In genomic region chr6:38153076-38153475, GRCh38 we compare ENCODE assay signal across 1 cellular context.
TF ChIP-seq lines count a peak whose summit lies in the region.

No MANE protein-coding gene starts in this region.

TF ChIP-seq in HEK293, 187 proteins besides CTCF, POLR2A, EP300 and RAD21 (continued from another document):
- TF ChIP-seq, protein P1, sequence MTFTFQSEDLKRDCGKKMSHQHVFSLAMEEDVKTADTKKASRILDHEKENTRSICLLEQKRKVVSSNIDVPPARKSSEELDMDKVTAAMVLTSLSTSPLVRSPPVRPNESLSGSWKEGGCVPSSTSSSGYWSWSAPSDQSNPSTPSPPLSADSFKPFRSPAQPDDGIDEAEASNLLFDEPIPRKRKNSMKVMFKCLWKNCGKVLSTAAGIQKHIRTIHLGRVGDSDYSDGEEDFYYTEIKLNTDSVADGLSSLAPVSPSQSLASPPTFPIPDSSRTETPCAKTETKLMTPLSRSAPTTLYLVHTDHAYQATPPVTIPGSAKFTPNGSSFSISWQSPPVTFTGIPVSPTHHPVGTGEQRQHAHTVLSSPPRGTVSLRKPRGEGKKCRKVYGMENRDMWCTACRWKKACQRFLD (tag by site-specific recombination; IDR thresholded peaks at IDR 0.05): no peak
- TF ChIP-seq, protein P2, sequence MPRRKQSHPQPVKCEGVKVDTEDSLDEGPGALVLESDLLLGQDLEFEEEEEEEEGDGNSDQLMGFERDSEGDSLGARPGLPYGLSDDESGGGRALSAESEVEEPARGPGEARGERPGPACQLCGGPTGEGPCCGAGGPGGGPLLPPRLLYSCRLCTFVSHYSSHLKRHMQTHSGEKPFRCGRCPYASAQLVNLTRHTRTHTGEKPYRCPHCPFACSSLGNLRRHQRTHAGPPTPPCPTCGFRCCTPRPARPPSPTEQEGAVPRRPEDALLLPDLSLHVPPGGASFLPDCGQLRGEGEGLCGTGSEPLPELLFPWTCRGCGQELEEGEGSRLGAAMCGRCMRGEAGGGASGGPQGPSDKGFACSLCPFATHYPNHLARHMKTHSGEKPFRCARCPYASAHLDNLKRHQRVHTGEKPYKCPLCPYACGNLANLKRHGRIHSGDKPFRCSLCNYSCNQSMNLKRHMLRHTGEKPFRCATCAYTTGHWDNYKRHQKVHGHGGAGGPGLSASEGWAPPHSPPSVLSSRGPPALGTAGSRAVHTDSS (tag by site-specific recombination; IDR thresholded peaks at IDR 0.05): no peak
- TF ChIP-seq YY1 (tag by site-specific recombination; IDR thresholded peaks at IDR 0.05) (no peak), IKZF3 (tag by site-specific recombination; IDR thresholded peaks at IDR 0.05) (no peak), ZIC2 (tag by site-specific recombination; IDR thresholded peaks at IDR 0.05) (no peak), ZNF843 (tag by site-specific recombination; IDR thresholded peaks at IDR 0.05) (no peak), EGR2 (tag by site-specific recombination; IDR thresholded peaks at IDR 0.05; ENCODE audit: low read depth) (peak; percentile 50; the same call in 1 of the 2 replicates), ZNF785 (tag by site-specific recombination; IDR thresholded peaks at IDR 0.05) (no peak), ZFHX2 (tag by site-specific recombination; conservative IDR thresholded peaks at IDR 0.05) (peak; percentile 66), ZNF274 (IDR thresholded peaks at IDR 0.05; ENCODE audit: low read length) (no peak), ZNF274 (tag by site-specific recombination; IDR thresholded peaks at IDR 0.05; ENCODE audit: borderline replicate concordance) (no peak), ZNF701 (tag by site-specific recombination; IDR thresholded peaks at IDR 0.05) (no peak), ZNF548 (tag by site-specific recombination; IDR thresholded peaks at IDR 0.05) (no peak)
- TF ChIP-seq, protein P3, sequence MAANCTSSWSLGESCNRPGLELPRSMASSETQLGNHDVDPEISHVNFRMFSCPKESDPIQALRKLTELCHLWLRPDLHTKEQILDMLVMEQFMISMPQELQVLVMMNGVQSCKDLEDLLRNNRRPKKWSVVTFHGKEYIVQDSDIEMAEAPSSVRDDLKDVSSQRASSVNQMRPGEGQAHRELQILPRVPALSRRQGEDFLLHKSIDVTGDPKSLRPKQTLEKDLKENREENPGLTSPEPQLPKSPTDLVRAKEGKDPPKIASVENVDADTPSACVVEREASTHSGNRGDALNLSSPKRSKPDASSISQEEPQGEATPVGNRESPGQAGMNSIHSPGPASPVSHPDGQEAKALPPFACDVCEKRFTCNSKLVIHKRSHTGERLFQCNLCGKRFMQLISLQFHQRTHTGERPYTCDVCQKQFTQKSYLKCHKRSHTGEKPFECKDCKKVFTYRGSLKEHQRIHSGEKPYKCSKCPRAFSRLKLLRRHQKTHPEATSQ (tag by site-specific recombination; IDR thresholded peaks at IDR 0.05): no peak
- TF ChIP-seq, protein P4, sequence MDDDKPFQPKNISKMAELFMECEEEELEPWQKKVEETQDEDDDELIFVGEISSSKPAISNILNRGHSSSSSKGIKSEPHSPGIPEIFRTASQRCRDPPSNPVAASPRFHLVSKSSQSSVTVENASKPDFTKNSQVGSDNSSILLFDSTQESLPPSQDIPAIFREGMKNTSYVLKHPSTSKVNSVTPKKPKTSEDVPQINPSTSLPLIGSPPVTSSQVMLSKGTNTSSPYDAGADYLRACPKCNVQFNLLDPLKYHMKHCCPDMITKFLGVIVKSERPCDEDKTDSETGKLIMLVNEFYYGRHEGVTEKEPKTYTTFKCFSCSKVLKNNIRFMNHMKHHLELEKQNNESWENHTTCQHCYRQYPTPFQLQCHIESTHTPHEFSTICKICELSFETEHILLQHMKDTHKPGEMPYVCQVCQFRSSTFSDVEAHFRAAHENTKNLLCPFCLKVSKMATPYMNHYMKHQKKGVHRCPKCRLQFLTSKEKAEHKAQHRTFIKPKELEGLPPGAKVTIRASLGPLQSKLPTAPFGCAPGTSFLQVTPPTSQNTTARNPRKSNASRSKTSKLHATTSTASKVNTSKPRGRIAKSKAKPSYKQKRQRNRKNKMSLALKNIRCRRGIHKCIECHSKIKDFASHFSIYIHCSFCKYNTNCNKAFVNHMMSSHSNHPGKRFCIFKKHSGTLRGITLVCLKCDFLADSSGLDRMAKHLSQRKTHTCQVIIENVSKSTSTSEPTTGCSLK (tag by site-specific recombination; IDR thresholded peaks at IDR 0.05): no peak
TF ChIP-seq in HEK293: peak in this region for 2.
